17 cellular contexts compared by ENCODE assay signal in the genomic region with DNA sequence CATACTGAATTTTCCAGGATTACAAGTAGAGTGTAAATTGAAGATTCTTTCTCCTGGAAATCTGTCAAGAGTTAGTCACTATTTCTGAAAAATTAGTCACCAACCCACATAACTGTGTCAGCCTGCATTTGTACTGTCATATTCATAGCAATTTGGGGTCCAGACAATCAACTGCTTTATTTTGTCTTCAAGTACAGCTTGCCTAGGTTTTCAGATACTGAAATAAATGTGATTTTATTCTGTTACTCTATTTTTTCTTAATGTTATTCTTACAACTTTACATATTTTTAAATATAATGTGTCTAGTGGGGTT. TPM values are rescaled to one million over a fixed set of nuclear protein-coding genes. Genes with fewer than 3 reads are reported as not detected.
DNase-seq lines count a peak whose midpoint lies in the region; ATAC-seq and TF ChIP-seq lines count a peak whose summit lies in the region.
"Had no signal": no experiment of that assay in that cellular context is flagged by ENCODE, and none has a peak within 500 bp of the region (broad histone marks: within the 10 kb centered on the region; RNA-seq: fewer than 3 reads in every experiment).

No MANE protein-coding gene starts in this region.

- no peak overlapping the region for H3K4me3 Mint-ChIP-seq in stimulated activated memory B cell treated with anti-CD40 and anti-IgM and Interleukin-4, amounts not matched to agents 10 μg/mL and 1 μg/mL and 100 μg/mL, for 72 hours
- H3K4me3 Mint-ChIP-seq: activated B cell treated with CpG ODN at 0.5 μM for 24 hours, naive B cell had no signal

- H3K9me3 Mint-ChIP-seq in stimulated activated memory B cell treated with anti-CD40 and anti-IgM and Interleukin-4, amounts not matched to agents 10 μg/mL and 1 μg/mL and 100 μg/mL, for 72 hours = no peaks in the 10 kb centered on the region
- H3K9me3 Mint-ChIP-seq: activated B cell treated with CpG ODN at 0.5 μM for 24 hours had no signal

- H3K27me3 ChIP-seq in GM23248 (replicated peaks; ENCODE audit: insufficient read depth) = no peaks in the 10 kb centered on the region
- no peaks in the 10 kb centered on the region for H3K27me3 ChIP-seq in adipocyte (replicated peaks; ENCODE audit: control insufficient read depth, insufficient read depth, low read length)
- H3K27me3 ChIP-seq: body of pancreas had no signal

- DNase-seq in ACHN (peak; percentile 19), GM23248 (peak; percentile 91), adipocyte (ENCODE audit: low read depth) (no peak), kidney glomerular epithelial cell (lab: John Stamatoyannopoulos, UW) (peak; percentile 27), lower leg skin (ENCODE audit: low spot score in 2 of 2) (no peak), pons (ENCODE audit: low spot score) (no peak)
- DNase-seq: activated B cell treated with CpG ODN at 0.5 μM for 24 hours; body of pancreas; effector CD8-positive, alpha-beta T cell; left cardiac atrium; naive B cell; NCI-H2107; retina had no signal

- intact Hi-C loops in lower leg skin (cut with DNase I; ENCODE audit: low total_unique reads) = no loop called here

- TF ChIP-seq CTCF in lower leg skin (IDR thresholded peaks at IDR 0.05) = no peak

- H3K79me2 ChIP-seq in GM23248 (ENCODE audit: insufficient read depth) = no peaks in the 10 kb centered on the region

- no peaks in the 10 kb centered on the region for H4K20me1 ChIP-seq in GM23248 (ENCODE audit: insufficient read depth)

- H3K9me2 ChIP-seq in GM23248 (ENCODE audit: insufficient read depth) = no peaks in the 10 kb centered on the region

- TF ChIP-seq POLR2A in lower leg skin (IDR thresholded peaks at IDR 0.05) = no peak

- H3K4me2 ChIP-seq in GM23248 (ENCODE audit: unreplicated experiment) = peak overlapping the region; percentile 72

- H3K4me1 Mint-ChIP-seq in stimulated activated memory B cell treated with anti-CD40 and anti-IgM and Interleukin-4, amounts not matched to agents 10 μg/mL and 1 μg/mL and 100 μg/mL, for 72 hours = no peaks in the 10 kb centered on the region
- H3K4me1 Mint-ChIP-seq: activated B cell treated with CpG ODN at 0.5 μM for 24 hours, naive B cell had no signal

- H3K27me3 Mint-ChIP-seq in stimulated activated memory B cell treated with anti-CD40 and anti-IgM and Interleukin-4, amounts not matched to agents 10 μg/mL and 1 μg/mL and 100 μg/mL, for 72 hours = no peaks in the 10 kb centered on the region
- H3K27me3 Mint-ChIP-seq: activated B cell treated with CpG ODN at 0.5 μM for 24 hours, naive B cell had no signal

- no peak overlapping the region for H3K27ac Mint-ChIP-seq in stimulated activated memory B cell treated with anti-CD40 and anti-IgM and Interleukin-4, amounts not matched to agents 10 μg/mL and 1 μg/mL and 100 μg/mL, for 72 hours
- H3K27ac Mint-ChIP-seq: activated B cell treated with CpG ODN at 0.5 μM for 24 hours, naive B cell had no signal

- H3K4me1 ChIP-seq in GM23248 (ENCODE audit: insufficient read depth) (peaks cover 54% of the 10 kb centered on the region), adipocyte (ENCODE audit: control insufficient read depth, insufficient read depth, low read length) (peaks cover 49% of the 10 kb centered on the region)
- H3K4me1 ChIP-seq: body of pancreas had no signal

- peak overlapping the region; percentile 98 for H3K27ac ChIP-seq in GM23248
- H3K27ac ChIP-seq: body of pancreas, C4-2B, HL-60 had no signal

- no peaks in the 10 kb centered on the region for H3K36me3 ChIP-seq in GM23248 (ENCODE audit: low read depth)
- H3K36me3 ChIP-seq in adipocyte (ENCODE audit: control insufficient read depth, insufficient read depth, low read length, severe bottlenecking) = no peaks in the 10 kb centered on the region

- H3K4me3 ChIP-seq in GM23248 (peak overlapping the region; percentile 37; the same call in 1 of the 2 replicates), adipocyte (ENCODE audit: low read length) (no peak overlapping the region), lower leg skin (ENCODE audit: low read depth, poor library complexity, severe bottlenecking) (no peak overlapping the region)
- H3K4me3 ChIP-seq: body of pancreas had no signal

- peaks cover 7% of the 10 kb centered on the region for H3K36me3 Mint-ChIP-seq in stimulated activated memory B cell treated with anti-CD40 and anti-IgM and Interleukin-4, amounts not matched to agents 10 μg/mL and 1 μg/mL and 100 μg/mL, for 72 hours

- H3F3A ChIP-seq in GM23248 (ENCODE audit: insufficient read depth) = peaks cover 44% of the 10 kb centered on the region

- no peak overlapping the region for H2AFZ ChIP-seq in GM23248

- H3K9me3 ChIP-seq in GM23248 (ENCODE audit: low read depth) = no peaks in the 10 kb centered on the region
- H3K9me3 ChIP-seq in adipocyte (ENCODE audit: control insufficient read depth, low read length) = no peaks in the 10 kb centered on the region
- H3K9me3 ChIP-seq: body of pancreas had no signal

- in situ Hi-C loops in ACHN (cut with HindIII; ENCODE audit: low pct_ligation_motif_present, low pct_unique_long_range_greater_than_20kb, low sequenced_read_pairs) (no loop called here), GM23248 (cut with MboI) (no loop called here)

- H3K9ac ChIP-seq in GM23248 = peak overlapping the region; percentile 68
- peak overlapping the region; percentile 44 for H3K9ac ChIP-seq in adipocyte (ENCODE audit: low read length)

- ATAC-seq in stimulated activated memory B cell treated with anti-CD40 and anti-IgM and Interleukin-4, amounts not matched to agents 10 μg/mL and 1 μg/mL and 100 μg/mL, for 72 hours = no peak
- no peak for ATAC-seq in HG03135 (IDR thresholded peaks at IDR 0.05; ENCODE audit: unreplicated experiment)
- ATAC-seq: body of pancreas had no signal

RNA-seq across cellular contexts. Expression of a gene that starts 55.1 kb away (rescaled TPM):
- 0.65 and 2.8 TPM in 2 replicates for total RNA-seq in GM23248 (2014; rRNA removed; shearing (Covaris generic))
- 0.23 and 0.41 TPM in 2 replicates for polyA plus RNA-seq in GM23248 (2016; fragmentation: Nextera tagmentation; extraction: Ambion mirVana)
- total RNA-seq in lower leg skin = 1 to 10 TPM in 2 of 4 donors, under 1 TPM in 2; 0.54 to 1.8 (median 1.3) TPM

Comparison
In these comparisons a context has a peak if more than half of its experiments do, and no peak if none do; other contexts are left out.
1. DNase-seq: peak in ACHN (single experiment), GM23248 (single experiment) and kidney glomerular epithelial cell (single experiment); none in adipocyte (single experiment), lower leg skin (0 of 2) and pons (single experiment).